Comparison of ENCODE assay signal across 17 cellular contexts in the genomic region with DNA sequence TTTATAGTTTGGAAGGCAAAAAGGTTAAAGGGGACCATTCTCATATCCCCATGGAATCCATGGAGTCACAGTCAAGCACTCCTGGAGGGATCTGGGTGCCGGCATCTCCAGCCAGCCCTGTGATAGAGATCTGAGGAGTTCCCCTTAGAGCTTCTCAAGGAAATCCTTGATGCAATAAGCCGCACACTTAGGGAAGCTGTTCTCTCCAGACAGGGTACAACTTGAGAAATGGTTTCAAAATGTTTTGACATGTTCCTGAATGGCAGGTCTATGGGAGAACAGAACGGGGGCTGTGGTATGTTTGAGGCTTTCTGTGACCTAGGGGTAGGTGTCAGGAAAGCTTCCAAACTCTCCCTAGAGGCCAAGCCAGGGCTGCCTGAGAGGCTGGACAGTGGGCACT.
DNase-seq lines count a peak whose midpoint lies in the region; FAIRE-seq and TF ChIP-seq lines count a peak whose summit lies in the region.
"Had no signal": no experiment of that assay in that cellular context is flagged by ENCODE, and none has a peak within 500 bp of the region (broad histone marks: within the 10 kb centered on the region; RNA-seq: fewer than 3 reads in every experiment).

No MANE protein-coding gene starts in this region.

- no peaks in the 10 kb centered on the region for H3K79me1 ChIP-seq in trophoblast cell (ENCODE audit: low read length)

- no peaks in the 10 kb centered on the region for H3K9me3 ChIP-seq in trophoblast cell (ENCODE audit: insufficient read depth, low read depth, low read length)

- no peak overlapping the region for H3K4ac ChIP-seq in trophoblast cell (ENCODE audit: low read depth, low read length)

- H4K8ac ChIP-seq in trophoblast cell (ENCODE audit: low read depth, low read length) = no peak overlapping the region

- H4K12ac ChIP-seq in trophoblast cell (ENCODE audit: low read depth, low read length) = no peak overlapping the region

- H3K14ac ChIP-seq in trophoblast cell (ENCODE audit: low read length) = no peak overlapping the region

- H3K4me1 ChIP-seq in trophoblast cell (ENCODE audit: control insufficient read depth in 1 of 2, insufficient read depth in 2 of 2, low read length in 2 of 2) = peaks cover 0 to 4% of the 10 kb centered on the region in 2 experiments

- no peak overlapping the region for H4K91ac ChIP-seq in trophoblast cell (ENCODE audit: low read depth, low read length)

- H3K27me3 ChIP-seq in bronchial epithelial cell (ENCODE audit: control insufficient read depth, insufficient read depth, low read length) (peaks cover 2% of the 10 kb centered on the region), trophoblast cell (ENCODE audit: insufficient read depth, low read length) (no peaks in the 10 kb centered on the region)

- no peak overlapping the region for H3K4me2 ChIP-seq in trophoblast cell (ENCODE audit: low read length)
- H3K4me2 ChIP-seq: KMS-11 had no signal

- no CpG with 5 or more reads among the region's 3 CpGs for WGBS in trophoblast cell (ENCODE audit: extremely low coverage, insufficient coverage, insufficient read length)

- H2BK12ac ChIP-seq in trophoblast cell (ENCODE audit: low read length) = no peak overlapping the region

- H3K4me3 ChIP-seq in bronchial epithelial cell (ENCODE audit: low read depth, low read length) (no peak overlapping the region), trophoblast cell (ENCODE audit: low read depth, low read length) (no peak overlapping the region)

- H2BK5ac ChIP-seq in trophoblast cell (ENCODE audit: low read depth, low read length, poor library complexity) = no peak overlapping the region

- H3K9ac ChIP-seq in trophoblast cell (ENCODE audit: low read length) = no peak overlapping the region
- H3K9ac ChIP-seq: KMS-11 had no signal

- peak; percentile 68 for DNase-seq in CD1c-positive myeloid dendritic cell (ENCODE audit: extremely low spot score)
- peak; percentile 54 for DNase-seq in NOMO-1 treated with DMSO at 0.1 percent for 48 hours (lab: John Stamatoyannopoulos, UW; ENCODE audit: unreplicated experiment)
- DNase-seq in bronchial epithelial cell (ENCODE audit: low read depth) = no peak
- DNase-seq in trophoblast cell = peak; percentile 31 to 45
- DNase-seq in activated CD8-positive, alpha-beta memory T cell treated with anti-CD3 and anti-CD28 coated beads, Interleukin-2, amount 50 U/mL, for 4 hours = no peak
- DNase-seq in kidney glomerular epithelial cell (lab: John Stamatoyannopoulos, UW) = no peak
- no peak for DNase-seq in inferior parietal cortex (ENCODE audit: extremely low spot score)
- DNase-seq: AML-193; Calu3; CD4-positive, alpha-beta memory T cell; NCI-H1105 treated with DMSO at 0.1 percent for 48 hours; NCI-H187; NCI-H526 treated with DMSO at 0.1 percent for 48 hours; NK-92 treated with Interleukin-12 subunit alpha and Interleukin-12 subunit beta, amount 100 ng/mL, for 24 hours; Right ventricle myocardium superior had no signal

- no peak overlapping the region for H2AK5ac ChIP-seq in trophoblast cell (ENCODE audit: low read length)

- no peak for TF ChIP-seq CTCF in bronchial epithelial cell (IDR thresholded peaks at IDR 0.05; ENCODE audit: insufficient read depth, low read length, severe bottlenecking)

- no peak overlapping the region for H2BK120ac ChIP-seq in trophoblast cell (ENCODE audit: insufficient read depth, low read length, poor library complexity)

- H3K27ac ChIP-seq in trophoblast cell (ENCODE audit: low read depth, low read length) = no peak overlapping the region
- H3K27ac ChIP-seq: KMS-11 had no signal

- no peak overlapping the region for H3K18ac ChIP-seq in trophoblast cell (ENCODE audit: low read length)

- H3K36me3 ChIP-seq in bronchial epithelial cell (ENCODE audit: control insufficient read depth, insufficient read depth, low read length) = no peaks in the 10 kb centered on the region
- no peaks in the 10 kb centered on the region for H3K36me3 ChIP-seq in trophoblast cell (ENCODE audit: control insufficient read depth in 1 of 2, insufficient read depth in 2 of 2, low read length in 2 of 2)

- no peaks in the 10 kb centered on the region for H3K79me2 ChIP-seq in trophoblast cell (ENCODE audit: control insufficient read depth, insufficient read depth, low read length, poor library complexity)

- H2AFZ ChIP-seq in trophoblast cell (ENCODE audit: insufficient read depth, low read length, poor library complexity) = no peak overlapping the region

- H3K23ac ChIP-seq in trophoblast cell (ENCODE audit: low read length) = no peak overlapping the region

- peak; percentile 40 for FAIRE-seq in bronchial epithelial cell (lab: Jason Lieb, UNC)
- FAIRE-seq: H1 had no signal

Comparison
In these comparisons a context has a peak if more than half of its experiments do, and no peak if none do; other contexts are left out.
1. DNase-seq: peak in CD1c-positive myeloid dendritic cell (single experiment), NOMO-1 treated with DMSO at 0.1 percent for 48 hours (single experiment) and trophoblast cell (2 of 2); none in bronchial epithelial cell (single experiment), activated CD8-positive, alpha-beta memory T cell treated with anti-CD3 and anti-CD28 coated beads, Interleukin-2, amount 50 U/mL, for 4 hours (single experiment), kidney glomerular epithelial cell (single experiment) and inferior parietal cortex (single experiment).